ENCODE assay signal across 27 cellular contexts in genomic region chrX:40224658-40225057, GRCh38.
"Had no signal": no experiment of that assay in that cellular context is flagged by ENCODE, and none has a peak within 500 bp of the region (broad histone marks: within the 10 kb centered on the region; RNA-seq: fewer than 3 reads in every experiment).

No MANE protein-coding gene starts in this region.

- DNase-seq: dermis blood vessel endothelial cell; effector memory CD4-positive, alpha-beta T cell; foreskin keratinocyte; glutamatergic neuron; heart right ventricle; hippocampal formation; left colon; mesendoderm; midbrain; naive thymus-derived CD4-positive, alpha-beta T cell; psoas muscle; right cardiac atrium; spleen; stimulated activated CD4-positive, alpha-beta T cell treated with anti-CD3 and anti-CD28 coated beads, Interleukin-4, amount 100 ng/mL, for 4 hours; stimulated activated naive CD8-positive, alpha-beta T cell treated with anti-CD3 and anti-CD28 coated beads, Interleukin-15, Interleukin-2, amounts not matched to agents 100 U/mL and 50 U/mL, for 24 hours; substantia nigra; testis; uterus had no signal

- H3K9me3 ChIP-seq: gastroesophageal sphincter, testis, uterus had no signal

- H3K4me1 ChIP-seq: esophagus muscularis mucosa, foreskin keratinocyte, gastroesophageal sphincter, heart right ventricle, neural progenitor cell, parathyroid adenoma, psoas muscle, spleen, testis, tibial nerve, upper lobe of left lung, uterus had no signal

- ATAC-seq: foreskin keratinocyte; gastroesophageal sphincter; heart right ventricle; left colon; naive thymus-derived CD4-positive, alpha-beta T cell; psoas muscle; right cardiac atrium; stimulated activated memory B cell treated with anti-CD40 and anti-IgM and Interleukin-4, amounts not matched to agents 10 μg/mL and 1 μg/mL and 100 μg/mL, for 72 hours; stimulated activated naive CD8-positive, alpha-beta T cell treated with anti-CD3 and anti-CD28 coated beads, Interleukin-15, Interleukin-2, amounts not matched to agents 100 U/mL and 50 U/mL, for 24 hours had no signal

- H3K27me3 ChIP-seq: esophagus muscularis mucosa, foreskin keratinocyte, gastroesophageal sphincter, heart right ventricle, neural progenitor cell, spleen, testis, tibial nerve, upper lobe of left lung, uterus had no signal

- H3K4me3 ChIP-seq: coronary artery, esophagus muscularis mucosa, gastroesophageal sphincter, heart right ventricle, neural progenitor cell, psoas muscle, skin epidermis, spleen, testis, tibial nerve, upper lobe of left lung, uterus had no signal

- H3K36me3 ChIP-seq: esophagus muscularis mucosa, gastroesophageal sphincter, heart right ventricle, neural progenitor cell, spleen, tibial nerve, upper lobe of left lung, uterus had no signal

- H3K27ac ChIP-seq: coronary artery, esophagus muscularis mucosa, foreskin keratinocyte, gastroesophageal sphincter, heart right ventricle, neural progenitor cell, parathyroid adenoma, psoas muscle, skin epidermis, spleen, testis, tibial nerve, upper lobe of left lung, uterus had no signal
